26 cellular contexts compared by ENCODE assay signal in the genomic region with DNA sequence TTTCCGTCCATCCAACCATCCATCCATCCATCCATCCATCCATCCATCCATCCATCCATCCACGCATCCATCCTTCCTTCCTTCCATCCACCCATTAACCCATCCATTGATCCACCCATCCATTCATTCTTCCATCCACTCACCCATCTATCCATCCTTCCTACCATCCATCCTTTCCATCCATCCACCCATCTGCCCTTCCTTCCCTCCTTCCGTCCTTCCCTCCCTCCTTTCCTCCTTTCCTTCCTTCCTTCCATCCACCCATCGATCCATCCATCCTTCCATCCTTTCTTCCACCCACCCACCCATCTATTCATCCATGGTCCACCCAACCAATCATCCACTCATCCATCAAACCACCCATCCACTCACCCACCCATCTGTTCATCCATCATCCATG.
DNase-seq lines count a peak whose midpoint lies in the region; ATAC-seq, FAIRE-seq and TF ChIP-seq lines count a peak whose summit lies in the region.
"Had no signal": no experiment of that assay in that cellular context is flagged by ENCODE, and none has a peak within 500 bp of the region (broad histone marks: within the 10 kb centered on the region; RNA-seq: fewer than 3 reads in every experiment).

No MANE protein-coding gene starts in this region.

- H3K4me1 ChIP-seq in HepG2 (ENCODE audit: insufficient read depth, low read length) (peaks cover 10% of the 10 kb centered on the region), right lobe of liver (no peaks in the 10 kb centered on the region), K562 (replicated peaks in 1 of 2; ENCODE audit: control insufficient read depth in 2 of 2, insufficient read depth in 2 of 2, low read length in 2 of 2) (peaks cover 0 to 19% of the 10 kb centered on the region in 2 experiments; a peak in 2 of 5 replicates)
- H3K4me1 ChIP-seq: HAP-1 had no signal

- no peaks in the 10 kb centered on the region for H3K4me1 Mint-ChIP-seq in neural crest cell

- H3K79me2 ChIP-seq in HepG2 (ENCODE audit: insufficient read depth, low read length) = no peaks in the 10 kb centered on the region
- H3K79me2 ChIP-seq in K562 (ENCODE audit: control insufficient read depth, insufficient read depth, low read length) = no peaks in the 10 kb centered on the region

- peaks cover 2% of the 10 kb centered on the region for H3K36me3 Mint-ChIP-seq in neural crest cell (ENCODE audit: low read depth)

- no peak for TF ChIP-seq EP300 in HepG2 (IDR thresholded peaks at IDR 0.05; ENCODE audit: low read depth in 2 of 2, low read length in 2 of 2)
- TF ChIP-seq EP300 in HepG2 (CRISPR knock-in tag; IDR thresholded peaks at IDR 0.05; ENCODE audit: borderline replicate concordance) = no peak
- TF ChIP-seq EP300 in K562 (IDR thresholded peaks at IDR 0.05; ENCODE audit: low read length) = no peak

- H3K4me3 Mint-ChIP-seq in neural crest cell = no peak overlapping the region
- H3K4me3 Mint-ChIP-seq: CD8-positive, alpha-beta T cell; IgD-negative memory B cell had no signal

- TF ChIP-seq CTCF in HepG2 (CRISPR knock-in tag; IDR thresholded peaks at IDR 0.05) (no peak), right lobe of liver (IDR thresholded peaks at IDR 0.05) (no peak), K562 (IDR thresholded peaks at IDR 0.05 in 2 of 3, conservative IDR thresholded peaks at IDR 0.05 in 1 of 3; ENCODE audit: insufficient read depth in 2 of 3, low read depth in 1 of 3, low read length in 3 of 3) (no peak), neural crest cell (conservative IDR thresholded peaks at IDR 0.05) (no peak), WERI-Rb-1 (IDR thresholded peaks at IDR 0.05; ENCODE audit: low read depth, low read length) (no peak)

- no peaks in the 10 kb centered on the region for H4K20me1 ChIP-seq in HepG2 (ENCODE audit: insufficient read depth, low read length)
- H4K20me1 ChIP-seq in K562 (replicated peaks; ENCODE audit: control insufficient read depth, insufficient read depth, low read length) = 0 out of 2 replicates have a peak, but pooled peaks cover 7% of the 10 kb centered on the region

- TF ChIP-seq RAD21 in HepG2 (CRISPR knock-in tag; IDR thresholded peaks at IDR 0.05) (no peak), K562 (CRISPR knock-in tag; conservative IDR thresholded peaks at IDR 0.05 in 1 of 2, IDR thresholded peaks at IDR 0.05 in 1 of 2) (no peak)

- H3K36me3 ChIP-seq in HepG2 (replicated peaks in 1 of 2; ENCODE audit: control insufficient read depth in 1 of 2, insufficient read depth in 2 of 2, low read length in 2 of 2) (no peaks in the 10 kb centered on the region), right lobe of liver (peaks cover 0 to 4% (median 2%) of the 10 kb centered on the region in 4 donors), K562 (ENCODE audit: control insufficient read depth, insufficient read depth, low read length) (peaks cover 25% of the 10 kb centered on the region; the same call in 1 of the 3 replicates), WERI-Rb-1 (peaks cover 27% of the 10 kb centered on the region)

- BruUV-seq in HepG2 (replicated peaks; lab: Mats Ljungman, UMichigan) (no TSS peak), K562 (replicated peaks; lab: Mats Ljungman, UMichigan) (no TSS peak)

- H3K4me2 ChIP-seq in HepG2 (ENCODE audit: low read depth, low read length) (no peak overlapping the region), K562 (ENCODE audit: insufficient read depth, low read length) (no peak overlapping the region)

- in situ Hi-C loops in HepG2 (cut with HindIII; ENCODE audit: extremely low pct_ligation_motif_present, low pct_unique_long_range_greater_than_20kb) = no loop called here
- in situ Hi-C loops in K562 (cut with MboI) = no loop called here

- DNase-seq in HepG2 (ENCODE audit: low spot score) (no peak), right lobe of liver (no peak), K562 (ENCODE audit: extremely low read depth in 1 of 4, low spot score in 3 of 4) (no peak), neural crest cell (ENCODE audit: low read depth, low spot score) (no peak), WERI-Rb-1 (no peak), NCI-H748 treated with DMSO at 0.1 percent for 48 hours (lab: John Stamatoyannopoulos, UW) (no peak)
- no peak for DNase-seq in stimulated activated naive CD4-positive, alpha-beta T cell (lab: John Stamatoyannopoulos, UW)
- DNase-seq: ACHN; C1 segment of cervical spinal cord; Calu3; CD8-positive, alpha-beta T cell; DMS153; GM23248; Karpas-422; MV-4-11; NCI-H1105 treated with DMSO at 0.1 percent for 48 hours; NCI-H2029 treated with DMSO at 0.1 percent for 48 hours; NCI-H226; NCI-H524; OCI-M1 had no signal

- no peaks in the 10 kb centered on the region for H3K27me3 Mint-ChIP-seq in neural crest cell (ENCODE audit: low read depth)
- H3K27me3 Mint-ChIP-seq: IgD-negative memory B cell had no signal

- H3K4me3 ChIP-seq in HepG2 (replicated peaks in 1 of 3; ENCODE audit: insufficient read depth in 1 of 3, low read depth in 2 of 3, low read length in 3 of 3) = no peak overlapping the region
- no peak overlapping the region for H3K4me3 ChIP-seq in right lobe of liver
- no peak overlapping the region for H3K4me3 ChIP-seq in K562
- no peak overlapping the region for H3K4me3 ChIP-seq in WERI-Rb-1 (ENCODE audit: low read depth, low read length)
- H3K4me3 ChIP-seq: GM23248, HAP-1 had no signal

- H3K27ac Mint-ChIP-seq in neural crest cell (ENCODE audit: unreplicated experiment) = peak overlapping the region; percentile 57
- H3K27ac Mint-ChIP-seq: CD8-positive, alpha-beta T cell had no signal

- TF ChIP-seq POLR2A in HepG2 (IDR thresholded peaks at IDR 0.05; ENCODE audit: insufficient read depth in 1 of 2, low read depth in 2 of 2, low read length in 2 of 2) (no peak), right lobe of liver (IDR thresholded peaks at IDR 0.05) (no peak), K562 (conservative IDR thresholded peaks at IDR 0.05) (peak; percentile 75)

- H3K27ac ChIP-seq in HepG2 (ENCODE audit: extremely low read length, insufficient read depth, low read length) (no peak overlapping the region), right lobe of liver (no peak overlapping the region), K562 (ENCODE audit: extremely low read depth, low read depth, low read length) (no peak overlapping the region), temporal lobe (ENCODE audit: low read depth, low read length) (peak overlapping the region; percentile 9), WERI-Rb-1 (no peak overlapping the region)
- H3K27ac ChIP-seq: 22Rv1, GM23248 had no signal

- no peaks in the 10 kb centered on the region for H3K9me3 Mint-ChIP-seq in neural crest cell
- H3K9me3 Mint-ChIP-seq: CD8-positive, alpha-beta T cell; IgD-negative memory B cell had no signal

- no peaks in the 10 kb centered on the region for H3K9me3 ChIP-seq in HepG2 (ENCODE audit: low read length)
- H3K9me3 ChIP-seq in right lobe of liver = no peaks in the 10 kb centered on the region
- no peaks in the 10 kb centered on the region for H3K9me3 ChIP-seq in K562 (replicated peaks; ENCODE audit: control insufficient read depth, insufficient read depth, low read depth, low read length)
- H3K9me3 ChIP-seq in WERI-Rb-1 (ENCODE audit: severe bottlenecking) = no peaks in the 10 kb centered on the region
- H3K9me3 ChIP-seq: HAP-1 had no signal

- no peaks in the 10 kb centered on the region for H3K9me1 ChIP-seq in K562 (ENCODE audit: control insufficient read depth, insufficient read depth, low read length)

- H2AFZ ChIP-seq in HepG2 (ENCODE audit: low read length) (no peak overlapping the region), K562 (ENCODE audit: low read depth, low read length) (no peak overlapping the region)
- H2AFZ ChIP-seq: GM23248 had no signal

- FAIRE-seq in HepG2 (lab: Jason Lieb, UNC) (no peak), K562 (lab: Jason Lieb, UNC) (no peak)
- FAIRE-seq: GM18507, GM19239 had no signal

- CTCF ChIA-PET in HepG2 (lab: Yijun Ruan, JAX; ENCODE audit: low intra/inter-chr PET ratio, low total read pairs) (no interaction called here), K562 (lab: Yijun Ruan, JAX; ENCODE audit: low intra/inter-chr PET ratio) (no interaction called here)

- ATAC-seq in HepG2 (no peak), right lobe of liver (no peak), K562 (no peak)
- ATAC-seq: CD8-positive, alpha-beta T cell had no signal

- POLR2A ChIA-PET in HepG2 (lab: Yijun Ruan, JAX) (no interaction called here), K562 (lab: Yijun Ruan, JAX) (interaction anchor here (0.7 to 1.7 kb wide), 3 partner anchors 10 to 273 kb away, joined by 3 to 4 read pairs (median 3); no protein-coding TSS in a partner anchor)

- H3K27me3 ChIP-seq in HepG2 (ENCODE audit: control insufficient read depth in 1 of 2, insufficient read depth in 2 of 2, low read length in 2 of 2) (no peaks in the 10 kb centered on the region), right lobe of liver (no peaks in the 10 kb centered on the region), K562 (ENCODE audit: control insufficient read depth in 2 of 2, insufficient read depth in 2 of 2, low read length in 2 of 2) (no peaks in the 10 kb centered on the region), WERI-Rb-1 (ENCODE audit: insufficient read depth, low read depth, severe bottlenecking) (no peaks in the 10 kb centered on the region)

- intact Hi-C loops in HepG2 (cut with micrococcal nuclease; ENCODE audit: unreplicated experiment) (no loop called here), right lobe of liver (cut with DNase I) (loop anchor here in 1 of 2 donors (10.0 kb wide), 1 partner anchor 55 kb away; no protein-coding TSS in a partner anchor), K562 (cut with micrococcal nuclease) (no loop called here)

- H3K9ac ChIP-seq in HepG2 (ENCODE audit: insufficient read depth, low read depth, low read length) (no peak overlapping the region), K562 (ENCODE audit: insufficient read depth in 1 of 2, low read depth in 2 of 2, low read length in 2 of 2) (no peak overlapping the region; a peak in 1 of 4 replicates)
- H3K9ac ChIP-seq: GM23248 had no signal

- 72% methylated on average over 4 of the region's 4 CpGs for WGBS in HepG2 (ENCODE audit: low lambda C conversion rate)
- WGBS in right lobe of liver (ENCODE audit: insufficient coverage, low coverage, low lambda C conversion rate, missing lambda C conversion rate) = 66% methylated on average over 4 of the region's 4 CpGs
- 65% methylated on average over 4 of the region's 4 CpGs for WGBS in K562 (ENCODE audit: insufficient coverage, low coverage, missing lambda C conversion rate)

TF ChIP-seq in HepG2, 621 proteins besides CTCF, POLR2A, EP300 and RAD21 (continues in another document):
- peak; percentile 83; the same call in 1 of the 2 replicates for TF ChIP-seq SOX6 (IDR thresholded peaks at IDR 0.05)
- TF ChIP-seq SOX6 (CRISPR knock-in tag; IDR thresholded peaks at IDR 0.05) = no peak

TF ChIP-seq in K562, 482 proteins besides CTCF, POLR2A, EP300 and RAD21 (continues in another document):
- no peak for TF ChIP-seq TCF7L2 (IDR thresholded peaks at IDR 0.05; ENCODE audit: low read depth, low read length)
- peak; percentile 82; the same call in 1 of the 2 replicates for TF ChIP-seq ELF4 (CRISPR knock-in tag; IDR thresholded peaks at IDR 0.05)
- TF ChIP-seq TAL1 (IDR thresholded peaks at IDR 0.05) = no peak
- no peak for TF ChIP-seq MXI1 (IDR thresholded peaks at IDR 0.05; ENCODE audit: low read depth, low read length)
- no peak for TF ChIP-seq ZEB2 (IDR thresholded peaks at IDR 0.05)
- TF ChIP-seq CBX3 (IDR thresholded peaks at IDR 0.05; ENCODE audit: borderline replicate concordance in 1 of 2, low read length in 2 of 2) = no peak
